Comparison of ENCODE assay signal across 9 cellular contexts in genomic region chr16:57530531-57531252, GRCh38. TPM values are rescaled to one million over a fixed set of nuclear protein-coding genes. Genes with fewer than 3 reads are reported as not detected.
DNase-seq lines count a peak whose midpoint lies in the region; ATAC-seq, FAIRE-seq and TF ChIP-seq lines count a peak whose summit lies in the region.
"Had no signal": no experiment of that assay in that cellular context is flagged by ENCODE, and none has a peak within 500 bp of the region (broad histone marks: within the 10 kb centered on the region; RNA-seq: fewer than 3 reads in every experiment).

No MANE protein-coding gene starts in this region.

- no peak for TF ChIP-seq POLR2A in A549 (IDR thresholded peaks at IDR 0.05; ENCODE audit: low read length)

- no peaks in the 10 kb centered on the region for H3K27me3 ChIP-seq in naive thymus-derived CD4-positive, alpha-beta T cell (ENCODE audit: control insufficient read depth in 2 of 2, insufficient read depth in 2 of 2, low read length in 2 of 2)

- peaks cover 54% of the 10 kb centered on the region for H3K4me1 Mint-ChIP-seq in activated naive CD8-positive, alpha-beta T cell treated with anti-CD3 and anti-CD28 coated beads for 36 hours
- peaks cover 51 to 66% (median 65%) of the 10 kb centered on the region in 7 donors for H3K4me1 Mint-ChIP-seq in naive thymus-derived CD4-positive, alpha-beta T cell

- peak overlapping the region; percentile 65 to 79 for H3K27ac ChIP-seq in A549
- peak overlapping the region; percentile 87 for H3K27ac ChIP-seq in naive thymus-derived CD4-positive, alpha-beta T cell (ENCODE audit: low read depth, low read length)

- no peak for TF ChIP-seq CTCF in A549 (IDR thresholded peaks at IDR 0.05)
- TF ChIP-seq CTCF in GM10266 (IDR thresholded peaks at IDR 0.05; ENCODE audit: control insufficient read depth, insufficient read depth, low read depth, missing control alignments): no peak

- in situ Hi-C loops in KBM-7 (cut with MboI; ENCODE audit: low pct_unique_long_range_greater_than_20kb, low sequenced_read_pairs): no loop called here

- ATAC-seq in A549 (no peak), HG03469 (IDR thresholded peaks at IDR 0.05; ENCODE audit: unreplicated experiment) (no peak)
- no peak for ATAC-seq in naive thymus-derived CD4-positive, alpha-beta T cell

- no peak for TF ChIP-seq RAD21 in A549 (conservative IDR thresholded peaks at IDR 0.05 in 1 of 2, IDR thresholded peaks at IDR 0.05 in 1 of 2)

- CTCF ChIA-PET in A549 (lab: Yijun Ruan, JAX): interaction anchor here (1.1 to 3.4 kb wide), 4 partner anchors 10 to 113 kb away, joined by 4 to 23 read pairs (median 6); partner anchors contain the start of gene POLR2C
- CTCF ChIA-PET in naive thymus-derived CD4-positive, alpha-beta T cell (lab: Charles Lee): interaction anchor here (0.6 to 1.9 kb wide), 3 partner anchors 11 to 137 kb away, joined by 3 to 6 read pairs (median 3); partner anchors contain the start of gene ADGRG5

- peak overlapping the region; percentile 64 for H3K4me2 ChIP-seq in A549

- H3K9me3 Mint-ChIP-seq in activated naive CD8-positive, alpha-beta T cell treated with anti-CD3 and anti-CD28 coated beads for 36 hours: no peaks in the 10 kb centered on the region
- H3K9me3 Mint-ChIP-seq in naive thymus-derived CD4-positive, alpha-beta T cell: no peaks in the 10 kb centered on the region

- H3K4me1 ChIP-seq in A549: peaks cover 60% of the 10 kb centered on the region
- peaks cover 44 to 56% of the 10 kb centered on the region in 2 donors for H3K4me1 ChIP-seq in naive thymus-derived CD4-positive, alpha-beta T cell (ENCODE audit: control insufficient read depth in 2 of 2, insufficient read depth in 2 of 2, low read length in 2 of 2)

- peaks cover 2% of the 10 kb centered on the region for H3K36me3 Mint-ChIP-seq in activated naive CD8-positive, alpha-beta T cell treated with anti-CD3 and anti-CD28 coated beads for 36 hours
- H3K36me3 Mint-ChIP-seq in naive thymus-derived CD4-positive, alpha-beta T cell: peaks cover 0 to 4% (median 3%) of the 10 kb centered on the region in 5 donors

- intact Hi-C loops in naive thymus-derived CD4-positive, alpha-beta T cell (cut with micrococcal nuclease): loop anchor here (1.0 to 10.0 kb wide), 4 partner anchors 11 to 1094 kb away; partner anchors contain the start of genes ARL2BP (in 1 of the 2) and CNOT1 (in 1 of the 2)

- no peaks in the 10 kb centered on the region for H3K36me3 ChIP-seq in naive thymus-derived CD4-positive, alpha-beta T cell (ENCODE audit: control insufficient read depth in 2 of 3, insufficient read depth in 3 of 3, low read length in 3 of 3)

- no peak overlapping the region for H3K4me3 ChIP-seq in A549
- H3K4me3 ChIP-seq in naive thymus-derived CD4-positive, alpha-beta T cell (ENCODE audit: low read length): peak overlapping the region; percentile 45

- no peaks in the 10 kb centered on the region for H3K9me3 ChIP-seq in A549
- H3K9me3 ChIP-seq in naive thymus-derived CD4-positive, alpha-beta T cell (ENCODE audit: control insufficient read depth in 2 of 3, low read length in 3 of 3): no peaks in the 10 kb centered on the region

- FAIRE-seq in A549 (lab: Jason Lieb, UNC): no peak

- H3K27ac Mint-ChIP-seq in activated naive CD8-positive, alpha-beta T cell treated with anti-CD3 and anti-CD28 coated beads for 36 hours: peak overlapping the region; percentile 93
- H3K27ac Mint-ChIP-seq in naive thymus-derived CD4-positive, alpha-beta T cell: peak overlapping the region; percentile 85 to 99 (median 96)

- no peaks in the 10 kb centered on the region for H3K27me3 Mint-ChIP-seq in activated naive CD8-positive, alpha-beta T cell treated with anti-CD3 and anti-CD28 coated beads for 36 hours
- H3K27me3 Mint-ChIP-seq in naive thymus-derived CD4-positive, alpha-beta T cell: no peaks in the 10 kb centered on the region

- DNase-seq in A549 (ENCODE audit: low read depth in 1 of 2, low spot score in 1 of 2) (no peak), GM10266 (ENCODE audit: extremely low spot score) (peak; percentile 3), KBM-7 (no peak), retina (no peak), SW480 (ENCODE audit: low spot score) (no peak)
- DNase-seq in activated naive CD8-positive, alpha-beta T cell treated with anti-CD3 and anti-CD28 coated beads for 36 hours: no peak
- peak in 1 of 9 donors; percentile 21 for DNase-seq in naive thymus-derived CD4-positive, alpha-beta T cell

- POLR2A ChIA-PET in A549 (lab: Yijun Ruan, JAX): no interaction called here
- POLR2A ChIA-PET in naive thymus-derived CD4-positive, alpha-beta T cell (lab: Charles Lee): interaction anchor here (0.8 to 2.6 kb wide), 6 partner anchors 8 to 86 kb away, joined by 3 to 16 read pairs (median 4); partner anchors contain the start of genes ADGRG5 and POLR2C

- TF ChIP-seq EP300 in A549 (IDR thresholded peaks at IDR 0.05): no peak

- peak overlapping the region; percentile 53 for H3K4me3 Mint-ChIP-seq in activated naive CD8-positive, alpha-beta T cell treated with anti-CD3 and anti-CD28 coated beads for 36 hours
- peak overlapping the region; percentile 74 to 88 (median 83) for H3K4me3 Mint-ChIP-seq in naive thymus-derived CD4-positive, alpha-beta T cell

- WGBS in A549 (ENCODE audit: missing lambda C conversion rate): 80% methylated on average over 22 of the region's 22 CpGs

TF ChIP-seq in A549, 52 proteins besides CTCF, POLR2A, EP300 and RAD21:
- TF ChIP-seq ZC3H11A (IDR thresholded peaks at IDR 0.05) (no peak), NR3C1 (IDR thresholded peaks at IDR 0.05) (no peak)
- TF ChIP-seq, protein P1, sequence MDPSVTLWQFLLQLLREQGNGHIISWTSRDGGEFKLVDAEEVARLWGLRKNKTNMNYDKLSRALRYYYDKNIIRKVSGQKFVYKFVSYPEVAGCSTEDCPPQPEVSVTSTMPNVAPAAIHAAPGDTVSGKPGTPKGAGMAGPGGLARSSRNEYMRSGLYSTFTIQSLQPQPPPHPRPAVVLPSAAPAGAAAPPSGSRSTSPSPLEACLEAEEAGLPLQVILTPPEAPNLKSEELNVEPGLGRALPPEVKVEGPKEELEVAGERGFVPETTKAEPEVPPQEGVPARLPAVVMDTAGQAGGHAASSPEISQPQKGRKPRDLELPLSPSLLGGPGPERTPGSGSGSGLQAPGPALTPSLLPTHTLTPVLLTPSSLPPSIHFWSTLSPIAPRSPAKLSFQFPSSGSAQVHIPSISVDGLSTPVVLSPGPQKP (IDR thresholded peaks at IDR 0.05; ENCODE audit: low read depth, low read length): no peak

RNA-seq across cellular contexts. Expression of gene CCDC102A, which starts 5.7 kb away (rescaled TPM):
- 7.4 and 8.0 TPM in 2 replicates for polyA plus RNA-seq in A549 (2011; rRNA removed)
- 20.1 and 20.7 TPM in 2 replicates for polyA plus RNA-seq in A549 (2012; cell fraction: cytosol; rRNA removed)
- polyA plus RNA-seq in A549 (2012; cell fraction: nucleus; rRNA removed): 18.4 and 19.5 TPM in 2 replicates
- polyA plus RNA-seq in A549 (2017; fragmentation: RNase III; extraction: RNeasy Plus Mini Kit Qiagen cat#74134 plus additional on column Dnase treatment): 7.6 to 8.5 TPM (median 8.3 TPM) in 3 replicates
- polyA minus RNA-seq in A549 (2011; rRNA and poly(A)+ RNA removed): 3.5 and 4.0 TPM in 2 replicates
- 10 to 100 TPM in 1 of 2 experiments, 1 to 10 TPM in 1; 8.7 to 10.2 TPM for total RNA-seq in activated naive CD8-positive, alpha-beta T cell treated with anti-CD3 and anti-CD28 coated beads for 36 hours
- total RNA-seq in naive thymus-derived CD4-positive, alpha-beta T cell: 10 to 100 TPM in 1 of 5 experiments, 1 to 10 TPM in 4; 3.5 to 12.7 (median 7.1) TPM
- 1 to 10 TPM; 3.0 to 9.4 TPM for polyA plus RNA-seq in naive thymus-derived CD4-positive, alpha-beta T cell

RNA-seq across cellular contexts. Expression of gene ADGRG5, which starts 11.8 kb away (rescaled TPM):
- not detected in 2 replicates for polyA plus RNA-seq in A549 (2011; rRNA removed)
- 0.03 TPM in 1 of 2 replicates, not detected in the other for polyA plus RNA-seq in A549 (2012; cell fraction: cytosol; rRNA removed)
- polyA plus RNA-seq in A549 (2012; cell fraction: nucleus; rRNA removed): not detected in 2 replicates
- 0.06 TPM in 1 of 3 replicates, not detected in the others for polyA plus RNA-seq in A549 (2017; fragmentation: RNase III; extraction: RNeasy Plus Mini Kit Qiagen cat#74134 plus additional on column Dnase treatment)
- polyA minus RNA-seq in A549 (2011; rRNA and poly(A)+ RNA removed): not detected in 2 replicates
- 1 to 10 TPM; 1.3 to 1.4 TPM for total RNA-seq in activated naive CD8-positive, alpha-beta T cell treated with anti-CD3 and anti-CD28 coated beads for 36 hours
- total RNA-seq in naive thymus-derived CD4-positive, alpha-beta T cell: 10 to 100 TPM in 2 of 5 experiments, 1 to 10 TPM in 1, under 1 TPM in 2; 0.67 to 16.1 (median 2.7) TPM
- polyA plus RNA-seq in naive thymus-derived CD4-positive, alpha-beta T cell: 1 to 10 TPM in 1 of 2 donors, under 1 TPM in 1; 0.43 to 1.3 TPM
- total RNA-seq: pulmonary artery endothelial cell had no signal

RNA-seq across cellular contexts. Expression of gene DOK4, which starts 44.4 kb away (rescaled TPM):
- 85.4 and 93.2 TPM in 2 replicates for polyA plus RNA-seq in A549 (2011; rRNA removed)
- polyA plus RNA-seq in A549 (2012; cell fraction: cytosol; rRNA removed): 76.5 and 94.3 TPM in 2 replicates
- 99.2 and 102 TPM in 2 replicates for polyA plus RNA-seq in A549 (2012; cell fraction: nucleus; rRNA removed)
- 51.9 to 70.3 TPM (median 65.2 TPM) in 3 replicates for polyA plus RNA-seq in A549 (2017; fragmentation: RNase III; extraction: RNeasy Plus Mini Kit Qiagen cat#74134 plus additional on column Dnase treatment)
- 103 and 109 TPM in 2 replicates for polyA minus RNA-seq in A549 (2011; rRNA and poly(A)+ RNA removed)
- 1 to 10 TPM; 4.5 to 4.8 TPM for total RNA-seq in activated naive CD8-positive, alpha-beta T cell treated with anti-CD3 and anti-CD28 coated beads for 36 hours
- total RNA-seq in naive thymus-derived CD4-positive, alpha-beta T cell: 1 to 10 TPM; 2.2 to 4.0 (median 2.9) TPM
- polyA plus RNA-seq in naive thymus-derived CD4-positive, alpha-beta T cell: 1 to 10 TPM; 1.6 to 4.6 TPM
